ENCODE assay signal across 33 cellular contexts in the genomic region with DNA sequence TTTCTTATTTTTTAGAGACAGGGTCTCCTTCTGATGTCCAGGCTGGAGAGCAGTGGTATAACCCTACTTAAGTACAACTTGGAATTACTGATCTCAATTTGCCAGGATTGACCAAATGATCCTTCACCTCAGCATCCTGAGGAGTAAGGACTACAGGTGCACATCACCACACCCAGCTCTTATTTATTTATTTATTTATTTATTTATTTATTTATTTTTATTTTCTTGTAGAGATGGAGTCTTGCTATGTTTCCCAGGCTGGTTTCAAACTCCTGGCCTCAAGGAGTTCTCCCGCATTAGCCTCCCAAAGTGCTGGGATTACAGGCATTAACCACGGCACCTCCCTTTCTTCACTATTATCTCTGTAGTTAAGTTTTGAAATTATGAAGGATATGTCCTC.
"Had no signal": no experiment of that assay in that cellular context is flagged by ENCODE, and none has a peak within 500 bp of the region (broad histone marks: within the 10 kb centered on the region; RNA-seq: fewer than 3 reads in every experiment).

No MANE protein-coding gene starts in this region.

- H3K27ac ChIP-seq: adrenal gland, ascending aorta, body of pancreas, brain microvascular endothelial cell, breast epithelium, cardiac muscle cell had no signal

- H3K9me3 ChIP-seq: adrenal gland, ascending aorta, body of pancreas, breast epithelium had no signal

- H3K4me1 ChIP-seq: adrenal gland, ascending aorta, body of pancreas, breast epithelium had no signal

- ATAC-seq: activated naive CD4-positive, alpha-beta T cell treated with anti-CD3 and anti-CD28 coated beads, Interleukin-2, amount 50 U/mL, for 72 hours; activated naive CD8-positive, alpha-beta T cell treated with anti-CD3 and anti-CD28 coated beads, Interleukin-2, amount 50 U/mL, for 24 hours; activated T-cell treated with anti-CD3 and anti-CD28 coated beads, Interleukin-2, amount 50 U/mL, for 4 hours; activated T-cell treated with anti-CD3 and anti-CD28 coated beads, Interleukin-2, amount 50 U/mL, for 72 hours; activated T-helper 17 cell treated with anti-CD3 and anti-CD28 coated beads, Interleukin-2, amount 50 U/mL, for 72 hours; body of pancreas had no signal

- H3K36me3 ChIP-seq: adrenal gland, ascending aorta, brain microvascular endothelial cell, breast epithelium, cardiac muscle cell had no signal

- DNase-seq: activated effector memory CD4-positive, alpha-beta T cell treated with anti-CD3 and anti-CD28 coated beads, Interleukin-2, amount 50 U/mL, for 16 hours; activated effector memory CD4-positive, alpha-beta T cell treated with Interleukin-2 at 50 U/mL for 16 hours; activated gamma-delta T cell; activated gamma-delta T cell treated with Interleukin-2 at 50 U/mL for 16 hours; activated naive CD4-positive, alpha-beta T cell treated with anti-CD3 and anti-CD28 coated beads for 36 hours; activated naive CD4-positive, alpha-beta T cell treated with anti-CD3 and anti-CD28 coated beads, Interleukin-2, amount 10 ng/mL, durations not matched to agents 7 days and 5 days; activated naive CD4-positive, alpha-beta T cell treated with anti-CD3 and anti-CD28 coated beads, Interleukin-2, amount 50 U/mL, for 16 hours; activated naive CD4-positive, alpha-beta T cell treated with Interleukin-2 at 50 U/mL for 16 hours; activated naive CD8-positive, alpha-beta T cell treated with anti-CD3 and anti-CD28 coated beads for 36 hours; activated naive CD8-positive, alpha-beta T cell treated with anti-CD3 and anti-CD28 coated beads, Interleukin-2, amount 10 ng/mL, durations not matched to agents 7 days and 5 days; activated naive CD8-positive, alpha-beta T cell treated with anti-CD3 and anti-CD28 coated beads, Interleukin-2, amount 50 U/mL, for 24 hours; activated T-cell treated with anti-CD3 and anti-CD28 coated beads, Interleukin-2, amount 50 U/mL, for 1 hour; activated T-cell treated with anti-CD3 and anti-CD28 coated beads, Interleukin-2, amount 50 U/mL, for 24 hours; activated T-cell treated with anti-CD3 and anti-CD28 coated beads, Interleukin-2, amount 50 U/mL, for 4 hours; activated T-cell treated with anti-CD3 and anti-CD28 coated beads, Interleukin-2, amount 50 U/mL, for 48 hours; activated T-cell treated with anti-CD3 and anti-CD28 coated beads, Interleukin-2, amount 50 U/mL, for 72 hours; adrenal gland; amniotic stem cell; amygdala; anterior cingulate cortex; aorta; body of pancreas; brain microvascular endothelial cell; caudate nucleus; central memory CD4-positive, alpha-beta T cell; cerebellar nuclear complex had no signal

- H3K27me3 ChIP-seq: adrenal gland, ascending aorta, body of pancreas, brain microvascular endothelial cell, breast epithelium, cardiac muscle cell had no signal

- FAIRE-seq: astrocyte, bronchial epithelial cell had no signal

- H3K4me3 ChIP-seq: adrenal gland, ascending aorta, body of pancreas, breast epithelium, cardiac muscle cell had no signal
